13 cellular contexts compared by ENCODE assay signal in genomic region chr9:8816361-8816760, GRCh38.
DNase-seq lines count a peak whose midpoint lies in the region; ATAC-seq and TF ChIP-seq lines count a peak whose summit lies in the region.
"Had no signal": no experiment of that assay in that cellular context is flagged by ENCODE, and none has a peak within 500 bp of the region (broad histone marks: within the 10 kb centered on the region; RNA-seq: fewer than 3 reads in every experiment).

No MANE protein-coding gene starts in this region.

- H3K79me2 ChIP-seq in MM.1S (ENCODE audit: low read length) = no peaks in the 10 kb centered on the region

- H4K20me1 ChIP-seq in MM.1S (ENCODE audit: insufficient read depth, low read length) = no peaks in the 10 kb centered on the region

- peak; percentile 72 for DNase-seq in NCI-H146 (lab: John Stamatoyannopoulos, UW)
- DNase-seq in MM.1S = no peak
- DNase-seq in brain microvascular endothelial cell = no peak
- DNase-seq: activated CD8-positive, alpha-beta memory T cell treated with anti-CD3 and anti-CD28 coated beads for 24 hours; activated naive CD4-positive, alpha-beta T cell treated with Interleukin-2 at 50 U/mL for 16 hours; KBM-7; midbrain; NCI-H226; posterior cingulate gyrus had no signal

- H3K27ac ChIP-seq in MM.1S (ENCODE audit: low read length) = no peak overlapping the region
- H3K27ac ChIP-seq in brain microvascular endothelial cell = no peak overlapping the region

- H3K9me2 ChIP-seq in MM.1S (replicated peaks; ENCODE audit: insufficient read depth, low read length) = no peaks in the 10 kb centered on the region

- H3K36me3 Mint-ChIP-seq in brain (peaks cover 32% of the 10 kb centered on the region), nephron (ENCODE audit: low read depth) (peaks cover 31% of the 10 kb centered on the region)

- H3K27ac Mint-ChIP-seq in brain = peak overlapping the region; percentile 39 to 89 (median 66)
- peak overlapping the region; percentile 70 to 91 (median 77) for H3K27ac Mint-ChIP-seq in nephron

- H3K9me3 ChIP-seq in MM.1S (replicated peaks; ENCODE audit: insufficient read depth, low read length) = no peaks in the 10 kb centered on the region

- no peaks in the 10 kb centered on the region for H3F3A ChIP-seq in MM.1S (ENCODE audit: insufficient read depth, low read length)

- H3K27me3 ChIP-seq in MM.1S (replicated peaks; ENCODE audit: insufficient read depth, low read length) (no peaks in the 10 kb centered on the region), brain microvascular endothelial cell (replicated peaks) (no peaks in the 10 kb centered on the region)

- H3K9me3 Mint-ChIP-seq in brain (no peaks in the 10 kb centered on the region), nephron (no peaks in the 10 kb centered on the region)

- ATAC-seq in GM18870 (IDR thresholded peaks at IDR 0.05; ENCODE audit: unreplicated experiment) (peak; percentile 55), HG02588 (IDR thresholded peaks at IDR 0.05; ENCODE audit: unreplicated experiment) (no peak)

- no peak overlapping the region for H2AFZ ChIP-seq in MM.1S (ENCODE audit: low read length)

- no peak overlapping the region for H3K4me2 ChIP-seq in MM.1S (ENCODE audit: low read depth, low read length)

- H3K4me3 Mint-ChIP-seq in brain (peak overlapping the region; percentile 16 to 60 (median 52)), nephron (peak overlapping the region in 1 of 3 experiments; percentile 0)

- H3K27me3 Mint-ChIP-seq in brain (no peaks in the 10 kb centered on the region), nephron (ENCODE audit: low read depth) (no peaks in the 10 kb centered on the region)

- H3K4me1 Mint-ChIP-seq in brain (peaks cover 71% of the 10 kb centered on the region), nephron (peaks cover 49% of the 10 kb centered on the region)

- H3K36me3 ChIP-seq in MM.1S (replicated peaks; ENCODE audit: insufficient read depth, low read length) (no peaks in the 10 kb centered on the region), brain microvascular endothelial cell (replicated peaks) (no peaks in the 10 kb centered on the region)

- H3K9ac ChIP-seq in MM.1S (ENCODE audit: low read length) = no peak overlapping the region

- peaks cover 5% of the 10 kb centered on the region for H3K4me1 ChIP-seq in MM.1S (ENCODE audit: low read length)

- H3K4me3 ChIP-seq in MM.1S (ENCODE audit: low read length) = no peak overlapping the region
- H3K4me3 ChIP-seq in brain microvascular endothelial cell (ENCODE audit: low read depth, low read length) = no peak overlapping the region

- no peak for TF ChIP-seq CTCF in brain (conservative IDR thresholded peaks at IDR 0.05)
- TF ChIP-seq CTCF in nephron (IDR thresholded peaks at IDR 0.05; ENCODE audit: unreplicated experiment in 3 of 3) = no peak
- TF ChIP-seq CTCF in MM.1S (IDR thresholded peaks at IDR 0.05; ENCODE audit: low read length) = no peak
- no peak for TF ChIP-seq CTCF in brain microvascular endothelial cell (IDR thresholded peaks at IDR 0.05; ENCODE audit: low read depth, low read length, missing control alignments)

- in situ Hi-C loops in brain microvascular endothelial cell (cut with HindIII; ENCODE audit: low pct_ligation_motif_present, low sequenced_read_pairs) = no loop called here
